ENCODE assay signal across 9 cellular contexts in genomic region chr5:3299441-3299840, GRCh38.
"Had no signal": no experiment of that assay in that cellular context is flagged by ENCODE, and none has a peak within 500 bp of the region (broad histone marks: within the 10 kb centered on the region; RNA-seq: fewer than 3 reads in every experiment).

No MANE protein-coding gene starts in this region.

- H3K4me3 ChIP-seq: GM23248, GM23338, HAP-1 had no signal

- H3K4me3 Mint-ChIP-seq: GM23338, H9, HFFc6 had no signal

- H2AFZ ChIP-seq: GM23248, GM23338 had no signal

- H3K9ac ChIP-seq: GM23248 had no signal

- H3K36me3 ChIP-seq: HAP-1 had no signal

- H3K27ac ChIP-seq: GM23248 had no signal

- H3K27ac Mint-ChIP-seq: GM23338, H9, HFFc6 had no signal

- H3K9me3 ChIP-seq: HAP-1 had no signal

- DNase-seq: GM23248, GOT3, H7, H9, HCEC 1CT, HFFc6 had no signal

- H3K4me1 ChIP-seq: HAP-1 had no signal

- ATAC-seq: GM23338, HCT116 had no signal

- H3K4me2 ChIP-seq: GM23338 had no signal
